8 cellular contexts compared by ENCODE assay signal in the genomic region with DNA sequence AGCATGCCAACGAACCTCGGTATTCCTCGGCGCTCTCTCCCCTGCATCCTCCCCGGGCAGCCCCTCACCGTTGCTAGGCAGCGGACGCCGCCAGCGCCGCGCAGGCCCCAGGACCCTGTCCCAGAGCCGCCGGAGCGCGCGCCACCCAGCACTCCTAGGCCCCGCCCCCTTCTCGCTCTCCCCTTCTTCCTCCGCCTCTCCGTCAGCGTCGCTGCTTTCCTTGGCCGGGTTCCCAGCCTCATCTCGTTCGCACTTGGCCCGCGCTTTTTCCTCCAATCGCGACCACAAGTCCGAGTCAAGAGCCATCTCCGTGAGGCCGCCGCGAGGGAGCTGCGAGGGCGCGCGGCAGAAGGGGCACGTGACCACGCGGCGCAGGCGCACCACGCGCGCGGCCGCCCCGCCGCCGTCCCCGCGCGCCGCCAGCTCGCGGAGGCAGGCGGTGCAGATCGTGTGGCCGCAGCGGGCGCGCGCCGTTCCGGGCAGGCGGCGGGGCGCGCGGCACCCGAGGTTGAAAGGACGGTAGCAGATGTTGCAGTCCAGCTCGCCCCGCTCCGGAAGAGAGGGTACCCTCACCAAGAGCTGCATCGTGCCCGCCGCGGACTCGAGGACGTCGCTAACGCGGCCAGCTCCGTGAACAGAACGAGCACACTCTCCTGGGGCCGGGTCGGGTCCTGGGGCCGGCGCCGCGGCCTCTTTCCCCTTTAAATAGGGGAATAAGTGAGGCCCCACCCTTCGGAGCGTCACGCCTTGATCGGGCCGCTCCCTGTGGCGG. TPM values are rescaled to one million over a fixed set of nuclear protein-coding genes. Genes with fewer than 3 reads are reported as not detected.
DNase-seq lines count a peak whose midpoint lies in the region; ATAC-seq and TF ChIP-seq lines count a peak whose summit lies in the region.

Gene RNF227, minus strand, starts transcription at position 679 of the 772 bp plus-strand sequence. Its CDS starts 94 bp downstream, at position 585.

- peak within 1 kb of the TSS; percentile 90 for H3K27ac Mint-ChIP-seq in activated naive CD8-positive, alpha-beta T cell treated with anti-CD3 and anti-CD28 coated beads, Interleukin-2, amount 50 U/mL, for 24 hours

- TF ChIP-seq EP300 in tibial nerve (IDR thresholded peaks at IDR 0.05), result peak in 1 of 2 donors; percentile 76

- H3K9me3 ChIP-seq in SU-DHL-6 (ENCODE audit: insufficient read depth, low read length) (no peaks in the 10 kb centered on the region), cardiac muscle cell (ENCODE audit: low read depth) (no peaks in the 10 kb centered on the region), trophoblast cell (ENCODE audit: insufficient read depth, low read depth, low read length) (no peaks in the 10 kb centered on the region), tibial nerve (no peaks in the 10 kb centered on the region)

- H2BK12ac ChIP-seq in trophoblast cell (ENCODE audit: low read length), result no peak within 1 kb of the TSS

- ATAC-seq in HG02642 (IDR thresholded peaks at IDR 0.05; ENCODE audit: poor library complexity, unreplicated experiment), result peak; percentile 86
- peak; percentile 83 for ATAC-seq in activated naive CD8-positive, alpha-beta T cell treated with anti-CD3 and anti-CD28 coated beads, Interleukin-2, amount 50 U/mL, for 24 hours

- peak within 1 kb of the TSS; percentile 30 for H3K14ac ChIP-seq in trophoblast cell (ENCODE audit: low read length)

- H3K79me2 ChIP-seq in SU-DHL-6 (ENCODE audit: insufficient read depth, low read length) (peaks cover 6% of the 10 kb centered on the region; the same call in 1 of the 2 replicates), trophoblast cell (ENCODE audit: control insufficient read depth, insufficient read depth, low read length, poor library complexity) (peaks cover 2% of the 10 kb centered on the region)

- no peaks in the 10 kb centered on the region for H4K20me1 ChIP-seq in SU-DHL-6 (ENCODE audit: low read depth, low read length)

- H4K8ac ChIP-seq in trophoblast cell (ENCODE audit: low read depth, low read length), result peak within 1 kb of the TSS; percentile 83

- peak within 1 kb of the TSS; percentile 75 for H3K9ac ChIP-seq in SU-DHL-6 (ENCODE audit: low read length)
- H3K9ac ChIP-seq in trophoblast cell (ENCODE audit: low read length), result peak within 1 kb of the TSS; percentile 63

- TF ChIP-seq CTCF in SU-DHL-6 (IDR thresholded peaks at IDR 0.05; ENCODE audit: insufficient read depth, low read length, poor library complexity, severe bottlenecking), result no peak
- TF ChIP-seq CTCF in cardiac muscle cell (IDR thresholded peaks at IDR 0.05; ENCODE audit: low read depth, low read length), result no peak
- peak in 2 of 5 experiments; percentile 30 to 52 for TF ChIP-seq CTCF in tibial nerve (IDR thresholded peaks at IDR 0.05)

- H3K36me3 ChIP-seq in SU-DHL-6 (ENCODE audit: low read length) (no peaks in the 10 kb centered on the region), cardiac muscle cell (no peaks in the 10 kb centered on the region), trophoblast cell (ENCODE audit: control insufficient read depth in 1 of 2, insufficient read depth in 2 of 2, low read length in 2 of 2) (peaks cover 10 to 14% of the 10 kb centered on the region in 2 experiments), tibial nerve (peaks cover 0 to 17% (median 0%) of the 10 kb centered on the region in 3 donors)

- no peak within 1 kb of the TSS for H2AK5ac ChIP-seq in trophoblast cell (ENCODE audit: low read length)

- peak; percentile 79 for DNase-seq in GM04504 (ENCODE audit: low read depth)
- peak; percentile 88 to 97 (median 94) for DNase-seq in NCI-H1417 (lab: John Stamatoyannopoulos, UW)
- peak; percentile 92 for DNase-seq in activated naive CD8-positive, alpha-beta T cell treated with anti-CD3 and anti-CD28 coated beads, Interleukin-2, amount 50 U/mL, for 24 hours
- DNase-seq in cardiac muscle cell (ENCODE audit: low read depth in 1 of 2, low spot score in 1 of 2), result peak; percentile 95 to 99
- DNase-seq in trophoblast cell, result peak; percentile 70 to 81
- peak; percentile 85 to 90 for DNase-seq in tibial nerve (ENCODE audit: low spot score in 2 of 2)

- peak within 1 kb of the TSS; percentile 4 for H3K4ac ChIP-seq in trophoblast cell (ENCODE audit: low read depth, low read length)

- H3K18ac ChIP-seq in trophoblast cell (ENCODE audit: low read length), result peak within 1 kb of the TSS; percentile 43

- peak within 1 kb of the TSS; percentile 63 for H3K27ac ChIP-seq in SU-DHL-6 (ENCODE audit: low read depth, low read length)
- peak within 1 kb of the TSS; percentile 86 for H3K27ac ChIP-seq in cardiac muscle cell
- no peak within 1 kb of the TSS for H3K27ac ChIP-seq in trophoblast cell (ENCODE audit: low read depth, low read length)
- peak within 1 kb of the TSS; percentile 85 to 100 (median 96) for H3K27ac ChIP-seq in tibial nerve

- peaks cover 6% of the 10 kb centered on the region for H3K79me1 ChIP-seq in trophoblast cell (ENCODE audit: low read length)

- H3K27me3 ChIP-seq in SU-DHL-6 (ENCODE audit: low read length) (no peaks in the 10 kb centered on the region), cardiac muscle cell (no peaks in the 10 kb centered on the region), trophoblast cell (ENCODE audit: insufficient read depth, low read length) (peaks cover 3% of the 10 kb centered on the region), tibial nerve (no peaks in the 10 kb centered on the region)

- peak within 1 kb of the TSS; percentile 97 for H3K4me2 ChIP-seq in SU-DHL-6 (ENCODE audit: low read depth, low read length, poor library complexity, severe bottlenecking)
- H3K4me2 ChIP-seq in trophoblast cell (ENCODE audit: low read length), result peak within 1 kb of the TSS; percentile 65

- H4K12ac ChIP-seq in trophoblast cell (ENCODE audit: low read depth, low read length), result peak within 1 kb of the TSS; percentile 55

- H3K4me3 ChIP-seq in SU-DHL-6 (ENCODE audit: insufficient read depth, low read length, poor library complexity, severe bottlenecking), result peak within 1 kb of the TSS; percentile 76
- peak within 1 kb of the TSS; percentile 35 for H3K4me3 ChIP-seq in cardiac muscle cell
- peak within 1 kb of the TSS; percentile 83 for H3K4me3 ChIP-seq in trophoblast cell (ENCODE audit: low read depth, low read length)
- H3K4me3 ChIP-seq in tibial nerve, result peak within 1 kb of the TSS; percentile 59 to 76 (median 61)

- H3K4me3 Mint-ChIP-seq in activated naive CD8-positive, alpha-beta T cell treated with anti-CD3 and anti-CD28 coated beads, Interleukin-2, amount 50 U/mL, for 24 hours, result peak within 1 kb of the TSS; percentile 88

- H3K4me1 Mint-ChIP-seq in activated naive CD8-positive, alpha-beta T cell treated with anti-CD3 and anti-CD28 coated beads, Interleukin-2, amount 50 U/mL, for 24 hours, result peaks cover 36% of the 10 kb centered on the region

- H3K9me2 ChIP-seq in SU-DHL-6 (replicated peaks; ENCODE audit: insufficient read depth, low read length), result no peaks in the 10 kb centered on the region

- WGBS in trophoblast cell (ENCODE audit: extremely low coverage, insufficient coverage, insufficient read length), result no CpG with 5 or more reads among the region's 100 CpGs
- WGBS in tibial nerve, 2 donors, result 0% methylated on average over 57 to 61 of the region's 100 CpGs

- peaks cover 6% of the 10 kb centered on the region for H3K36me3 Mint-ChIP-seq in activated naive CD8-positive, alpha-beta T cell treated with anti-CD3 and anti-CD28 coated beads, Interleukin-2, amount 50 U/mL, for 24 hours (ENCODE audit: low read depth)

- TF ChIP-seq POLR2A in tibial nerve (IDR thresholded peaks at IDR 0.05), result peak; percentile 85 to 89

- no peaks in the 10 kb centered on the region for H3K9me3 Mint-ChIP-seq in activated naive CD8-positive, alpha-beta T cell treated with anti-CD3 and anti-CD28 coated beads, Interleukin-2, amount 50 U/mL, for 24 hours

- peaks cover 18% of the 10 kb centered on the region for H3F3A ChIP-seq in SU-DHL-6 (ENCODE audit: insufficient read depth)

- H2AFZ ChIP-seq in SU-DHL-6 (ENCODE audit: low read depth, low read length, severe bottlenecking) (peak within 1 kb of the TSS; percentile 61), trophoblast cell (ENCODE audit: insufficient read depth, low read length, poor library complexity) (peak within 1 kb of the TSS; percentile 27)

- no peak within 1 kb of the TSS for H2BK120ac ChIP-seq in trophoblast cell (ENCODE audit: insufficient read depth, low read length, poor library complexity)

- H4K91ac ChIP-seq in trophoblast cell (ENCODE audit: low read depth, low read length), result peak within 1 kb of the TSS; percentile 42

- H2BK5ac ChIP-seq in trophoblast cell (ENCODE audit: low read depth, low read length, poor library complexity), result peak within 1 kb of the TSS; percentile 12

- H3K4me1 ChIP-seq in cardiac muscle cell (ENCODE audit: low read depth) (peaks cover 11% of the 10 kb centered on the region), trophoblast cell (ENCODE audit: control insufficient read depth in 1 of 2, insufficient read depth in 2 of 2, low read length in 2 of 2) (peaks cover 9 to 14% of the 10 kb centered on the region in 2 experiments), tibial nerve (peaks cover 0 to 26% (median 11%) of the 10 kb centered on the region in 4 donors)

- H3K23ac ChIP-seq in trophoblast cell (ENCODE audit: low read length), result no peak within 1 kb of the TSS

- no peaks in the 10 kb centered on the region for H3K27me3 Mint-ChIP-seq in activated naive CD8-positive, alpha-beta T cell treated with anti-CD3 and anti-CD28 coated beads, Interleukin-2, amount 50 U/mL, for 24 hours

RNA-seq across cellular contexts. Expression of gene RNF227, which starts in this region (rescaled TPM):
- total RNA-seq in cardiac muscle cell (20.3 and 26.1 TPM in 2 replicates), tibial nerve (10 to 100 TPM in 1 of 4 donors, 1 to 10 TPM in 3; 2.6 to 41.2 (median 3.8) TPM)
- 5.2 and 5.8 TPM in 2 replicates for polyA plus RNA-seq in cardiac muscle cell
- polyA plus RNA-seq in trophoblast cell (2013), result 0.31 and 0.32 TPM in 2 replicates
